Comparison of ENCODE assay signal across 16 cellular contexts in the genomic region with DNA sequence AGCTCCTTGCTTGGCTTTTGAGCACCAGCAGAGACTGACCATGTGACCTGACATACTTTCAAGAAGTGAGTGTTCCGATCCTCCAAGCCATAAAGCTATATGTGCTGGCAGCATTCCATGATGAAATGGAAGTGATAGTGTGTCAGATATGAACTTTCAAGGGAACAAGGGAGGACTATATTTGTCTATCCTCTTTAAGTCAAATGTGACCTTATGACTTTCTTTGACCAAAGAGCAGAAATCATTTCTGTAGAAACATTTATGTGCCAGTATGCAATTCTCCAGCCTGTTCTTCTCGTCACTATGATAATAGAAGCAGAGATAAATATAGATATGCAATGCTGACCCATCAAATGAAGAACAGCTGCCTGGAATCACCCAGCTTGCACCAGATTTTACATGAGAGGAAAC. TPM values are rescaled to one million over a fixed set of nuclear protein-coding genes. Genes with fewer than 3 reads are reported as not detected.
DNase-seq lines count a peak whose midpoint lies in the region; ATAC-seq, FAIRE-seq and TF ChIP-seq lines count a peak whose summit lies in the region.
"Had no signal": no experiment of that assay in that cellular context is flagged by ENCODE, and none has a peak within 500 bp of the region (broad histone marks: within the 10 kb centered on the region; RNA-seq: fewer than 3 reads in every experiment).

No MANE protein-coding gene starts in this region.

- no peak overlapping the region for H3K4me3 Mint-ChIP-seq in stimulated activated naive CD8-positive, alpha-beta T cell treated with anti-CD3 and anti-CD28 coated beads, Interleukin-15, amount 100 ng/mL, for 72 hours
- H3K4me3 Mint-ChIP-seq in central memory CD8-positive, alpha-beta T cell, result no peak overlapping the region
- no peak overlapping the region for H3K4me3 Mint-ChIP-seq in memory B cell
- H3K4me3 Mint-ChIP-seq: T-helper 17 cell had no signal

- H3K4me1 ChIP-seq in transverse colon, result peaks cover 13 to 35% (median 25%) of the 10 kb centered on the region in 4 donors
- H3K4me1 ChIP-seq: uterus had no signal

- in situ Hi-C loops in transverse colon (cut with MboI; ENCODE audit: low pct_ligation_motif_present in 1 of 4, low pct_unique_long_range_greater_than_20kb in 1 of 4, low sequenced_read_pairs in 3 of 4), result loop anchor here (25.0 kb wide), 2 partner anchors 95 to 145 kb away; a partner anchor contains a TSS

- no peaks in the 10 kb centered on the region for H3K36me3 ChIP-seq in transverse colon
- H3K36me3 ChIP-seq: uterus had no signal

- H3K4me1 Mint-ChIP-seq in stimulated activated naive CD8-positive, alpha-beta T cell treated with anti-CD3 and anti-CD28 coated beads, Interleukin-15, amount 100 ng/mL, for 72 hours, result peaks cover 41% of the 10 kb centered on the region
- peaks cover 37% of the 10 kb centered on the region for H3K4me1 Mint-ChIP-seq in central memory CD8-positive, alpha-beta T cell
- peaks cover 23% of the 10 kb centered on the region for H3K4me1 Mint-ChIP-seq in memory B cell

- H3K9me3 Mint-ChIP-seq in stimulated activated naive CD8-positive, alpha-beta T cell treated with anti-CD3 and anti-CD28 coated beads, Interleukin-15, amount 100 ng/mL, for 72 hours, result no peaks in the 10 kb centered on the region
- H3K9me3 Mint-ChIP-seq in central memory CD8-positive, alpha-beta T cell, result no peaks in the 10 kb centered on the region
- H3K9me3 Mint-ChIP-seq in memory B cell, result no peaks in the 10 kb centered on the region

- peak; percentile 36 for ATAC-seq in stimulated activated naive CD8-positive, alpha-beta T cell treated with anti-CD3 and anti-CD28 coated beads, Interleukin-15, Interleukin-2, amounts not matched to agents 100 U/mL and 50 U/mL, for 24 hours
- no peak for ATAC-seq in stimulated activated naive CD8-positive, alpha-beta T cell treated with anti-CD3 and anti-CD28 coated beads, Interleukin-15, amount 100 ng/mL, for 72 hours
- ATAC-seq in central memory CD8-positive, alpha-beta T cell (replicated peaks; ENCODE audit: extremely low read depth, poor library complexity, severe bottlenecking), result no peak
- ATAC-seq in memory B cell (ENCODE audit: low read depth), result no peak
- no peak for ATAC-seq in HG02938 (IDR thresholded peaks at IDR 0.05; ENCODE audit: unreplicated experiment)
- ATAC-seq in HG03025 (IDR thresholded peaks at IDR 0.05; ENCODE audit: low FRiP score, unreplicated experiment), result no peak
- ATAC-seq: T-helper 17 cell had no signal

- no peak for DNase-seq in stimulated activated naive CD8-positive, alpha-beta T cell treated with anti-CD3 and anti-CD28 coated beads, Interleukin-15, Interleukin-2, amounts not matched to agents 100 U/mL and 50 U/mL, for 24 hours
- no peak for DNase-seq in stimulated activated naive CD8-positive, alpha-beta T cell treated with anti-CD3 and anti-CD28 coated beads, Interleukin-15, amount 100 ng/mL, for 72 hours
- no peak for DNase-seq in central memory CD8-positive, alpha-beta T cell (ENCODE audit: low spot score in 2 of 2)
- no peak for DNase-seq in memory B cell (ENCODE audit: low spot score in 2 of 2)
- peak; percentile 17 for DNase-seq in transverse colon
- no peak for DNase-seq in GM19239 (ENCODE audit: insufficient read length, low spot score)
- DNase-seq: activated CD4-positive, alpha-beta T cell treated with anti-CD3 and anti-CD28 coated beads, Interleukin-2, amount 50 U/mL, for 4 hours; DMS79 treated with DMSO at 0.1 percent for 48 hours; KBM-7; NCI-H1930; T-helper 17 cell; uterus had no signal

- no peak overlapping the region for H3K27ac Mint-ChIP-seq in stimulated activated naive CD8-positive, alpha-beta T cell treated with anti-CD3 and anti-CD28 coated beads, Interleukin-15, amount 100 ng/mL, for 72 hours
- H3K27ac Mint-ChIP-seq in central memory CD8-positive, alpha-beta T cell (ENCODE audit: low read depth), result peak overlapping the region; percentile 12
- H3K27ac Mint-ChIP-seq in memory B cell, result peak overlapping the region; percentile 37

- peaks cover 7% of the 10 kb centered on the region for H3K36me3 Mint-ChIP-seq in central memory CD8-positive, alpha-beta T cell (ENCODE audit: insufficient read depth)
- H3K36me3 Mint-ChIP-seq in memory B cell, result peaks cover 17% of the 10 kb centered on the region

- H3K27me3 Mint-ChIP-seq in stimulated activated naive CD8-positive, alpha-beta T cell treated with anti-CD3 and anti-CD28 coated beads, Interleukin-15, amount 100 ng/mL, for 72 hours, result no peaks in the 10 kb centered on the region
- no peaks in the 10 kb centered on the region for H3K27me3 Mint-ChIP-seq in central memory CD8-positive, alpha-beta T cell
- no peaks in the 10 kb centered on the region for H3K27me3 Mint-ChIP-seq in memory B cell
- H3K27me3 Mint-ChIP-seq: T-helper 17 cell had no signal

- intact Hi-C loops in transverse colon (cut with DNase I; ENCODE audit: low total_unique reads), result no loop called here

- FAIRE-seq in GM19239 (lab: Jason Lieb, UNC), result no peak
- FAIRE-seq: endothelial cell of umbilical vein, RCC 7860 had no signal

- peak overlapping the region; percentile 3 to 63 (median 46) for H3K27ac ChIP-seq in transverse colon
- H3K27ac ChIP-seq: uterus had no signal

- TF ChIP-seq POLR2A in transverse colon (IDR thresholded peaks at IDR 0.05), result no peak

- no peaks in the 10 kb centered on the region for H3K9me3 ChIP-seq in transverse colon
- H3K9me3 ChIP-seq: uterus had no signal

- H3K27me3 ChIP-seq in transverse colon, result no peaks in the 10 kb centered on the region
- H3K27me3 ChIP-seq: uterus had no signal

- TF ChIP-seq EP300 in transverse colon (IDR thresholded peaks at IDR 0.05; ENCODE audit: low read depth), result no peak

- WGBS in transverse colon (ENCODE audit: low coverage in 1 of 2), 2 donors, result 16 to 26% methylated on average over 2 of the region's 2 CpGs

- no peak for TF ChIP-seq CTCF in transverse colon (IDR thresholded peaks at IDR 0.05)

- H3K4me3 ChIP-seq in transverse colon, result no peak overlapping the region
- H3K4me3 ChIP-seq: uterus had no signal

RNA-seq across cellular contexts. Expression of a gene that starts 14.4 kb away (rescaled TPM):
- 100 to 1,000 TPM in 1 of 4 donors, 10 to 100 TPM in 3; 23.9 to 104 (median 35.8) TPM for total RNA-seq in transverse colon

RNA-seq across cellular contexts. Expression of a gene that starts 14.7 kb away (rescaled TPM):
- 100 to 1,000 TPM in 1 of 4 donors, 10 to 100 TPM in 1, 1 to 10 TPM in 2; 2.2 to 111 (median 44.9) TPM for total RNA-seq in transverse colon

RNA-seq across cellular contexts. Expression of a gene that starts 58.9 kb away (rescaled TPM):
- total RNA-seq in transverse colon, result 100 to 1,000 TPM; 148 to 449 (median 323) TPM

Comparison
In these comparisons a context has a peak if more than half of its experiments do, and no peak if none do; other contexts are left out.
1. H3K27ac Mint-ChIP-seq: peak in central memory CD8-positive, alpha-beta T cell (single experiment) and memory B cell (single experiment); none in stimulated activated naive CD8-positive, alpha-beta T cell treated with anti-CD3 and anti-CD28 coated beads, Interleukin-15, amount 100 ng/mL, for 72 hours (0 of 2).